In the genomic region with DNA sequence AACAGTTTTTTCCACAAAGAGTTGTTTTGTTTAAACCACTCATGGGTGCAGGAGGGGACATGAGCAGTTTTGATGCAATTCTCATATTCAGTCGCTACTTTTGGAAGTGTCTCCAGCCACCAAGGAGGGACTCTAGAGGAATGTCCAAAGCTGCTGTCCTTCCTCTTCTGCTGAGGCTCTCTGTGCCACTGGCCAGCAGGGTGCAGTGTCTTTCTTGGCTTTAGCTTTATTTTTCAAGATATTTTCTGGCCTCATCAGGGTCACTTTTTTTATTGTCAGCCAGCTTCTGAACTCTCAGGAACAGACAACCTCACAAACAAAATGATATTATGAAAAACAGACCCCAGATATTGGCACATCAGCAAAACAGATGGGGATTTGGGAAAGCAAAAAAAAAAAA, we compare ENCODE assay signal across 9 cellular contexts.
A peak's percentile ranks its signal among the peaks of the same experiment; 100 is the strongest.
DNase-seq lines count a peak whose midpoint lies in the region; ATAC-seq and TF ChIP-seq lines count a peak whose summit lies in the region.
"Had no signal": no experiment of that assay in that cellular context is flagged by ENCODE, and none has a peak within 500 bp of the region (broad histone marks: within the 10 kb centered on the region; RNA-seq: fewer than 3 reads in every experiment).

No MANE protein-coding gene starts in this region.

- peak; percentile 11 for DNase-seq in NCI-H748 (lab: John Stamatoyannopoulos, UW; ENCODE audit: unreplicated experiment)
- no peak for DNase-seq in NCI-H748 treated with DMSO at 0.1 percent for 48 hours (lab: John Stamatoyannopoulos, UW)
- peak; percentile 25 for DNase-seq in cerebellar cortex (ENCODE audit: low spot score)
- DNase-seq in medulla oblongata (ENCODE audit: extremely low spot score) = peak; percentile 12
- DNase-seq in KG1 (lab: John Stamatoyannopoulos, UW) = no peak
- DNase-seq in activated naive CD8-positive, alpha-beta T cell treated with anti-CD3 and anti-CD28 coated beads, Interleukin-2, amount 50 U/mL, for 24 hours = no peak

- TF ChIP-seq EP300 in Ishikawa (IDR thresholded peaks at IDR 0.05; ENCODE audit: borderline replicate concordance) = no peak

- H3K27me3 Mint-ChIP-seq in activated naive CD8-positive, alpha-beta T cell treated with anti-CD3 and anti-CD28 coated beads, Interleukin-2, amount 50 U/mL, for 24 hours = no peaks in the 10 kb centered on the region
- H3K27me3 Mint-ChIP-seq: B cell had no signal

- peak; percentile 55 for TF ChIP-seq RAD21 in Ishikawa (IDR thresholded peaks at IDR 0.05; ENCODE audit: low read depth)

- H3K36me3 Mint-ChIP-seq in activated naive CD8-positive, alpha-beta T cell treated with anti-CD3 and anti-CD28 coated beads, Interleukin-2, amount 50 U/mL, for 24 hours (ENCODE audit: low read depth) = no peaks in the 10 kb centered on the region

- peaks cover 4% of the 10 kb centered on the region for H3K9me3 Mint-ChIP-seq in activated naive CD8-positive, alpha-beta T cell treated with anti-CD3 and anti-CD28 coated beads, Interleukin-2, amount 50 U/mL, for 24 hours

- H3K4me3 Mint-ChIP-seq in activated naive CD8-positive, alpha-beta T cell treated with anti-CD3 and anti-CD28 coated beads, Interleukin-2, amount 50 U/mL, for 24 hours = no peak overlapping the region
- H3K4me3 Mint-ChIP-seq: B cell had no signal

- no peak for ATAC-seq in HG02610 (IDR thresholded peaks at IDR 0.05; ENCODE audit: unreplicated experiment)
- ATAC-seq in activated naive CD8-positive, alpha-beta T cell treated with anti-CD3 and anti-CD28 coated beads, Interleukin-2, amount 50 U/mL, for 24 hours = no peak

- H3K4me1 Mint-ChIP-seq in activated naive CD8-positive, alpha-beta T cell treated with anti-CD3 and anti-CD28 coated beads, Interleukin-2, amount 50 U/mL, for 24 hours = no peaks in the 10 kb centered on the region
- H3K4me1 Mint-ChIP-seq: B cell had no signal

- H3K27ac Mint-ChIP-seq in activated naive CD8-positive, alpha-beta T cell treated with anti-CD3 and anti-CD28 coated beads, Interleukin-2, amount 50 U/mL, for 24 hours = no peak overlapping the region
- H3K27ac Mint-ChIP-seq: B cell had no signal

TF ChIP-seq in Ishikawa, 13 proteins besides CTCF, POLR2A, EP300 and RAD21:
- TF ChIP-seq YY1 (IDR thresholded peaks at IDR 0.05; ENCODE audit: low read depth) (no peak), TEAD4 (IDR thresholded peaks at IDR 0.05) (no peak), NFIC (IDR thresholded peaks at IDR 0.05) (no peak), TAF1 (IDR thresholded peaks at IDR 0.05; ENCODE audit: low read depth) (no peak), EGR1 (IDR thresholded peaks at IDR 0.05) (no peak)
- TF ChIP-seq, protein P1, sequence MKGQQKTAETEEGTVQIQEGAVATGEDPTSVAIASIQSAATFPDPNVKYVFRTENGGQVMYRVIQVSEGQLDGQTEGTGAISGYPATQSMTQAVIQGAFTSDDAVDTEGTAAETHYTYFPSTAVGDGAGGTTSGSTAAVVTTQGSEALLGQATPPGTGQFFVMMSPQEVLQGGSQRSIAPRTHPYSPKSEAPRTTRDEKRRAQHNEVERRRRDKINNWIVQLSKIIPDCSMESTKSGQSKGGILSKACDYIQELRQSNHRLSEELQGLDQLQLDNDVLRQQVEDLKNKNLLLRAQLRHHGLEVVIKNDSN (IDR thresholded peaks at IDR 0.05) = no peak
TF ChIP-seq in Ishikawa: peak in this region for 0.

Comparison
In these comparisons a context has a peak if more than half of its experiments do, and no peak if none do; other contexts are left out.
1. DNase-seq: peak in NCI-H748 (single experiment), cerebellar cortex (single experiment) and medulla oblongata (single experiment); none in NCI-H748 treated with DMSO at 0.1 percent for 48 hours (single experiment), KG1 (single experiment) and activated naive CD8-positive, alpha-beta T cell treated with anti-CD3 and anti-CD28 coated beads, Interleukin-2, amount 50 U/mL, for 24 hours (single experiment).